16 cellular contexts compared by ENCODE assay signal in genomic region chr13:99265162-99265822, GRCh38. TPM values are rescaled to one million over a fixed set of nuclear protein-coding genes. Genes with fewer than 3 reads are reported as not detected.
DNase-seq lines count a peak whose midpoint lies in the region; ATAC-seq and TF ChIP-seq lines count a peak whose summit lies in the region.
"Had no signal": no experiment of that assay in that cellular context is flagged by ENCODE, and none has a peak within 500 bp of the region (broad histone marks: within the 10 kb centered on the region; RNA-seq: fewer than 3 reads in every experiment).

No MANE protein-coding gene starts in this region.

- peaks cover 10% of the 10 kb centered on the region; the same call in 1 of the 2 replicates for H3K27me3 ChIP-seq in MM.1S (replicated peaks; ENCODE audit: insufficient read depth, low read length)
- H3K27me3 ChIP-seq: colonic mucosa, esophagus squamous epithelium had no signal

- no peaks in the 10 kb centered on the region for H3K27me3 Mint-ChIP-seq in activated T-cell treated with anti-CD3 and anti-CD28 coated beads, Interleukin-2, amount 50 U/mL, for 24 hours
- no peaks in the 10 kb centered on the region for H3K27me3 Mint-ChIP-seq in naive thymus-derived CD8-positive, alpha-beta T cell

- H3K27ac Mint-ChIP-seq in activated T-cell treated with anti-CD3 and anti-CD28 coated beads, Interleukin-2, amount 50 U/mL, for 24 hours: peak overlapping the region; percentile 97
- H3K27ac Mint-ChIP-seq in naive thymus-derived CD8-positive, alpha-beta T cell: peak overlapping the region; percentile 84 to 99 (median 91)

- H3K4me1 Mint-ChIP-seq in activated T-cell treated with anti-CD3 and anti-CD28 coated beads, Interleukin-2, amount 50 U/mL, for 24 hours (ENCODE audit: low read depth): peaks cover 76% of the 10 kb centered on the region
- peaks cover 32 to 69% (median 63%) of the 10 kb centered on the region in 4 donors for H3K4me1 Mint-ChIP-seq in naive thymus-derived CD8-positive, alpha-beta T cell

- H3K4me3 Mint-ChIP-seq in activated T-cell treated with anti-CD3 and anti-CD28 coated beads, Interleukin-2, amount 50 U/mL, for 24 hours: no peak overlapping the region
- peak overlapping the region in 8 of 10 donors; percentile 23 to 75 (median 61) for H3K4me3 Mint-ChIP-seq in naive thymus-derived CD8-positive, alpha-beta T cell

- no peaks in the 10 kb centered on the region for H3K79me2 ChIP-seq in MM.1S (ENCODE audit: low read length)
- H3K79me2 ChIP-seq: parathyroid adenoma had no signal

- peak; percentile 25 to 62 for DNase-seq in stimulated activated CD4-positive, alpha-beta T cell treated with anti-CD3 and anti-CD28 coated beads, Interleukin-12 subunit alpha, Interleukin-12 subunit beta, amount 100 ng/mL, for 24 hours (ENCODE audit: low read depth in 2 of 2)
- DNase-seq in stimulated activated CD4-positive, alpha-beta T cell treated with anti-CD3 and anti-CD28 coated beads, Interleukin-4, amount 100 ng/mL, for 4 hours: no peak
- DNase-seq in activated T-cell treated with anti-CD3 and anti-CD28 coated beads, Interleukin-2, amount 50 U/mL, for 24 hours: peak; percentile 58
- no peak for DNase-seq in naive thymus-derived CD8-positive, alpha-beta T cell
- DNase-seq in head of caudate nucleus (no peak), MM.1S (no peak), kidney tubule cell (ENCODE audit: low spot score) (no peak), dedifferentiated amniotic fluid mesenchymal stem cell (ENCODE audit: extremely low spot score) (no peak)
- DNase-seq: activated gamma-delta T cell, colonic mucosa, esophagus squamous epithelium, T-helper 9 cell had no signal

- H3F3A ChIP-seq in MM.1S (ENCODE audit: insufficient read depth, low read length): no peaks in the 10 kb centered on the region

- no peaks in the 10 kb centered on the region for H3K36me3 ChIP-seq in MM.1S (replicated peaks; ENCODE audit: insufficient read depth, low read length)
- H3K36me3 ChIP-seq: colonic mucosa had no signal

- no peaks in the 10 kb centered on the region for H3K9me3 ChIP-seq in MM.1S (replicated peaks; ENCODE audit: insufficient read depth, low read length)
- H3K9me3 ChIP-seq: colonic mucosa, esophagus squamous epithelium, HAP-1 had no signal

- H3K4me3 ChIP-seq in MM.1S (ENCODE audit: low read length): no peak overlapping the region
- H3K4me3 ChIP-seq: colonic mucosa, esophagus squamous epithelium, HAP-1, lung had no signal

- ATAC-seq in naive thymus-derived CD8-positive, alpha-beta T cell: peak in 1 of 2 donors; percentile 12

- peaks cover 62% of the 10 kb centered on the region for H3K36me3 Mint-ChIP-seq in activated T-cell treated with anti-CD3 and anti-CD28 coated beads, Interleukin-2, amount 50 U/mL, for 24 hours (ENCODE audit: low read depth)
- H3K36me3 Mint-ChIP-seq in naive thymus-derived CD8-positive, alpha-beta T cell: peaks cover 0 to 41% (median 2%) of the 10 kb centered on the region in 3 donors

- POLR2A ChIA-PET in naive thymus-derived CD8-positive, alpha-beta T cell (lab: Charles Lee): interaction anchor here (0.7 to 9.0 kb wide), 12 partner anchors 9 to 148 kb away, joined by 3 to 131 read pairs (median 6); partner anchors contain the start of gene UBAC2

- H3K4me1 ChIP-seq in MM.1S (ENCODE audit: low read length): no peaks in the 10 kb centered on the region
- H3K4me1 ChIP-seq: colonic mucosa, HAP-1, parathyroid adenoma had no signal

- H4K20me1 ChIP-seq in MM.1S (ENCODE audit: insufficient read depth, low read length): peaks cover 7% of the 10 kb centered on the region; the same call in 1 of the 2 replicates

- no peak overlapping the region for H3K27ac ChIP-seq in MM.1S (ENCODE audit: low read length)
- H3K27ac ChIP-seq: C4-2B, colonic mucosa, esophagus squamous epithelium, parathyroid adenoma had no signal

- intact Hi-C loops in head of caudate nucleus (cut with DNase I): loop anchor here (5.0 kb wide), 2 partner anchors 88 to 172 kb away; no protein-coding TSS in a partner anchor

- no peak overlapping the region for H2AFZ ChIP-seq in MM.1S (ENCODE audit: low read length)
- H2AFZ ChIP-seq: parathyroid adenoma had no signal

- H3K9me3 Mint-ChIP-seq in activated T-cell treated with anti-CD3 and anti-CD28 coated beads, Interleukin-2, amount 50 U/mL, for 24 hours: no peaks in the 10 kb centered on the region
- no peaks in the 10 kb centered on the region for H3K9me3 Mint-ChIP-seq in naive thymus-derived CD8-positive, alpha-beta T cell

- no peak overlapping the region for H3K9ac ChIP-seq in MM.1S (ENCODE audit: low read length)
- H3K9ac ChIP-seq: parathyroid adenoma had no signal

- TF ChIP-seq CTCF in MM.1S (IDR thresholded peaks at IDR 0.05; ENCODE audit: low read length): no peak

- H3K4me2 ChIP-seq in MM.1S (ENCODE audit: low read depth, low read length): no peak overlapping the region

- no peaks in the 10 kb centered on the region for H3K9me2 ChIP-seq in MM.1S (replicated peaks; ENCODE audit: insufficient read depth, low read length)

RNA-seq across cellular contexts. Expression of gene GPR18, which starts 7.1 kb away (rescaled TPM):
- total RNA-seq in naive thymus-derived CD8-positive, alpha-beta T cell: 10 to 100 TPM; 31.1 to 31.3 TPM
- polyA plus RNA-seq in naive thymus-derived CD8-positive, alpha-beta T cell: 10 to 100 TPM; 22.2 to 37.0 (median 26.1) TPM

RNA-seq across cellular contexts. Expression of gene GPR183, which starts 41.9 kb away (rescaled TPM):
- total RNA-seq in naive thymus-derived CD8-positive, alpha-beta T cell: 10 to 100 TPM in 1 of 2 experiments, 1 to 10 TPM in 1; 8.4 to 10.4 TPM
- polyA plus RNA-seq in naive thymus-derived CD8-positive, alpha-beta T cell: 10 to 100 TPM in 2 of 3 donors, 1 to 10 TPM in 1; 9.2 to 35.5 (median 13.1) TPM

Comparison
In these comparisons a context has a peak if more than half of its experiments do, and no peak if none do; other contexts are left out.
1. DNase-seq: peak in stimulated activated CD4-positive, alpha-beta T cell treated with anti-CD3 and anti-CD28 coated beads, Interleukin-12 subunit alpha, Interleukin-12 subunit beta, amount 100 ng/mL, for 24 hours (2 of 2) and activated T-cell treated with anti-CD3 and anti-CD28 coated beads, Interleukin-2, amount 50 U/mL, for 24 hours (single experiment); none in stimulated activated CD4-positive, alpha-beta T cell treated with anti-CD3 and anti-CD28 coated beads, Interleukin-4, amount 100 ng/mL, for 4 hours (0 of 2), naive thymus-derived CD8-positive, alpha-beta T cell (0 of 10), head of caudate nucleus (0 of 42), MM.1S (single experiment), kidney tubule cell (single experiment) and dedifferentiated amniotic fluid mesenchymal stem cell (single experiment).